Comparison of ENCODE assay signal across 9 cellular contexts in genomic region chr11:96185220-96185768, GRCh38.
DNase-seq lines count a peak whose midpoint lies in the region; ATAC-seq, FAIRE-seq and TF ChIP-seq lines count a peak whose summit lies in the region.
"Had no signal": no experiment of that assay in that cellular context is flagged by ENCODE, and none has a peak within 500 bp of the region (broad histone marks: within the 10 kb centered on the region; RNA-seq: fewer than 3 reads in every experiment).

No MANE protein-coding gene starts in this region.

- no peak overlapping the region for H3K4me2 ChIP-seq in HepG2 (ENCODE audit: low read depth, low read length)

- no peak for TF ChIP-seq EP300 in HepG2 (IDR thresholded peaks at IDR 0.05; ENCODE audit: low read depth in 2 of 2, low read length in 2 of 2)
- no peak for TF ChIP-seq EP300 in HepG2 (CRISPR knock-in tag; IDR thresholded peaks at IDR 0.05; ENCODE audit: borderline replicate concordance)

- no TSS peak for BruUV-seq in HepG2 (replicated peaks; lab: Mats Ljungman, UMichigan)

- no peak overlapping the region for H3K4me3 ChIP-seq in HepG2 (replicated peaks in 1 of 3; ENCODE audit: insufficient read depth in 1 of 3, low read depth in 2 of 3, low read length in 3 of 3)
- H3K4me3 ChIP-seq in right lobe of liver: no peak overlapping the region
- H3K4me3 ChIP-seq in dorsolateral prefrontal cortex: no peak overlapping the region

- intact Hi-C loops in HepG2 (cut with micrococcal nuclease; ENCODE audit: unreplicated experiment) (no loop called here), right lobe of liver (cut with DNase I) (no loop called here), dorsolateral prefrontal cortex (cut with DNase I) (no loop called here)

- H3K4me1 Mint-ChIP-seq in stimulated activated memory B cell treated with anti-CD40 and anti-IgM and Interleukin-4, amounts not matched to agents 10 μg/mL and 1 μg/mL and 100 μg/mL, for 72 hours: peaks cover 62% of the 10 kb centered on the region

- TF ChIP-seq CTCF in HepG2 (CRISPR knock-in tag; IDR thresholded peaks at IDR 0.05): no peak
- no peak for TF ChIP-seq CTCF in right lobe of liver (IDR thresholded peaks at IDR 0.05)
- TF ChIP-seq CTCF in dorsolateral prefrontal cortex (IDR thresholded peaks at IDR 0.05 in 54 of 56, conservative IDR thresholded peaks at IDR 0.05 in 2 of 56; ENCODE audit: low read depth in 1 of 56, partially characterized antibody in 56 of 56): no peak

- ATAC-seq in HepG2: no peak
- no peak for ATAC-seq in right lobe of liver
- ATAC-seq in HG02588 (IDR thresholded peaks at IDR 0.05; ENCODE audit: unreplicated experiment): peak; percentile 72
- peak; percentile 67 for ATAC-seq in HG03460 (IDR thresholded peaks at IDR 0.05; ENCODE audit: unreplicated experiment)
- peak; percentile 80 for ATAC-seq in stimulated activated memory B cell treated with anti-CD40 and anti-IgM and Interleukin-4, amounts not matched to agents 10 μg/mL and 1 μg/mL and 100 μg/mL, for 72 hours

- TF ChIP-seq POLR2A in HepG2 (IDR thresholded peaks at IDR 0.05; ENCODE audit: insufficient read depth in 1 of 2, low read depth in 2 of 2, low read length in 2 of 2): no peak
- TF ChIP-seq POLR2A in right lobe of liver (IDR thresholded peaks at IDR 0.05): no peak

- no peak for FAIRE-seq in HepG2 (lab: Jason Lieb, UNC)

- CTCF ChIA-PET in HepG2 (lab: Yijun Ruan, JAX; ENCODE audit: low intra/inter-chr PET ratio, low total read pairs): no interaction called here

- H3K9ac ChIP-seq in HepG2 (ENCODE audit: insufficient read depth, low read depth, low read length): no peak overlapping the region

- POLR2A ChIA-PET in HepG2 (lab: Yijun Ruan, JAX): no interaction called here

- H3K27ac ChIP-seq in HepG2 (ENCODE audit: extremely low read length, insufficient read depth, low read length) (no peak overlapping the region), right lobe of liver (no peak overlapping the region), dorsolateral prefrontal cortex (no peak overlapping the region)

- DNase-seq in HepG2 (ENCODE audit: low spot score) (no peak), right lobe of liver (no peak), pons (ENCODE audit: low spot score) (no peak), epidermal melanocyte (ENCODE audit: insufficient read length, low spot score) (no peak), dorsolateral prefrontal cortex (no peak)
- DNase-seq: activated CD4-positive, alpha-beta T cell treated with anti-CD3 and anti-CD28 coated beads for 4 hours had no signal

- WGBS in HepG2 (ENCODE audit: low lambda C conversion rate): 66% methylated on average over 4 of the region's 4 CpGs
- WGBS in right lobe of liver (ENCODE audit: insufficient coverage, low coverage, low lambda C conversion rate, missing lambda C conversion rate): 0% methylated on average over 1 of the region's 4 CpGs

- H3K36me3 Mint-ChIP-seq in stimulated activated memory B cell treated with anti-CD40 and anti-IgM and Interleukin-4, amounts not matched to agents 10 μg/mL and 1 μg/mL and 100 μg/mL, for 72 hours: peaks cover 9% of the 10 kb centered on the region

- H3K27ac Mint-ChIP-seq in stimulated activated memory B cell treated with anti-CD40 and anti-IgM and Interleukin-4, amounts not matched to agents 10 μg/mL and 1 μg/mL and 100 μg/mL, for 72 hours: peak overlapping the region; percentile 66

- no peak overlapping the region for H2AFZ ChIP-seq in HepG2 (ENCODE audit: low read length)

- H3K9me3 ChIP-seq in HepG2 (ENCODE audit: low read length) (no peaks in the 10 kb centered on the region), right lobe of liver (no peaks in the 10 kb centered on the region)

- H3K79me2 ChIP-seq in HepG2 (ENCODE audit: insufficient read depth, low read length): no peaks in the 10 kb centered on the region

- in situ Hi-C loops in HepG2 (cut with HindIII; ENCODE audit: extremely low pct_ligation_motif_present, low pct_unique_long_range_greater_than_20kb): no loop called here

- H3K9me3 Mint-ChIP-seq in stimulated activated memory B cell treated with anti-CD40 and anti-IgM and Interleukin-4, amounts not matched to agents 10 μg/mL and 1 μg/mL and 100 μg/mL, for 72 hours: no peaks in the 10 kb centered on the region

- peak overlapping the region; percentile 41 for H3K4me3 Mint-ChIP-seq in stimulated activated memory B cell treated with anti-CD40 and anti-IgM and Interleukin-4, amounts not matched to agents 10 μg/mL and 1 μg/mL and 100 μg/mL, for 72 hours

- no peaks in the 10 kb centered on the region for H3K27me3 Mint-ChIP-seq in stimulated activated memory B cell treated with anti-CD40 and anti-IgM and Interleukin-4, amounts not matched to agents 10 μg/mL and 1 μg/mL and 100 μg/mL, for 72 hours

- 0 out of 5 replicates have a peak, but pooled peaks cover 0 to 6% of the 10 kb centered on the region in 2 experiments for H3K36me3 ChIP-seq in HepG2 (replicated peaks in 1 of 2; ENCODE audit: control insufficient read depth in 1 of 2, insufficient read depth in 2 of 2, low read length in 2 of 2)
- no peaks in the 10 kb centered on the region for H3K36me3 ChIP-seq in right lobe of liver

- H4K20me1 ChIP-seq in HepG2 (ENCODE audit: insufficient read depth, low read length): no peaks in the 10 kb centered on the region

- no peak for TF ChIP-seq RAD21 in HepG2 (CRISPR knock-in tag; IDR thresholded peaks at IDR 0.05)

- H3K4me1 ChIP-seq in HepG2 (ENCODE audit: insufficient read depth, low read length) (peaks cover 23% of the 10 kb centered on the region), right lobe of liver (no peaks in the 10 kb centered on the region)

- no peaks in the 10 kb centered on the region for H3K27me3 ChIP-seq in HepG2 (ENCODE audit: control insufficient read depth in 1 of 2, insufficient read depth in 2 of 2, low read length in 2 of 2)
- H3K27me3 ChIP-seq in right lobe of liver: no peaks in the 10 kb centered on the region
- H3K27me3 ChIP-seq in dorsolateral prefrontal cortex: no peaks in the 10 kb centered on the region

TF ChIP-seq in HepG2, 621 proteins besides CTCF, POLR2A, EP300 and RAD21:
- TF ChIP-seq ZNF547 (CRISPR knock-in tag; IDR thresholded peaks at IDR 0.05) (no peak), MAFF (IDR thresholded peaks at IDR 0.05; ENCODE audit: low read depth, low read length) (peak; percentile 20; the same call in 1 of the 2 replicates), MAFK (conservative IDR thresholded peaks at IDR 0.05 in 1 of 2, IDR thresholded peaks at IDR 0.05 in 1 of 2; ENCODE audit: low read length in 2 of 2) (peak in 1 of 2 experiments; percentile 40; a peak in 2 of 4 replicates)

Comparison
In these comparisons a context has a peak if more than half of its experiments do, and no peak if none do; other contexts are left out.
1. ATAC-seq: peak in HG02588 (single experiment), HG03460 (single experiment) and stimulated activated memory B cell treated with anti-CD40 and anti-IgM and Interleukin-4, amounts not matched to agents 10 μg/mL and 1 μg/mL and 100 μg/mL, for 72 hours (single experiment); none in HepG2 (single experiment) and right lobe of liver (0 of 4).